Comparison of ENCODE assay signal across 17 cellular contexts in the genomic region with DNA sequence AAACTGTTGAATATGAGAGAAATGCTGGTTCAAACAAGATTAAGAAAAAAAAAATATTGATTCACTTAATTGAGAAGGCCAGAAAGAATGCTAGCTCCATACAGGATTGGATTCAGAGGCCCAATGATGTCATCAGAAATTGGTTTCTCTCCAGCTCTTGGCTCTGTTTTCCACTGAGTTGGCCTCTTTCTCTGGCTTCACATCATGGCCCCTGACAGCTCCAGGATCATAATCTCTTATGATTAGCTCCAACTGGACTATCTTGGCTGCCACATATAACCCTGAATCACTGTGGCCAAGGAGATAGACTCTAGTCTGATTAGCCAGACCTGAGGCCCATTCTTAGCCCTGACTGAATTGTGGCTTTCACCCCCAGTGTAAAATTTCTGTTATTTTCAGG.
A peak's percentile ranks its signal among the peaks of the same experiment; 100 is the strongest.
DNase-seq lines count a peak whose midpoint lies in the region; ATAC-seq and TF ChIP-seq lines count a peak whose summit lies in the region.
"Had no signal": no experiment of that assay in that cellular context is flagged by ENCODE, and none has a peak within 500 bp of the region (broad histone marks: within the 10 kb centered on the region; RNA-seq: fewer than 3 reads in every experiment).

No MANE protein-coding gene starts in this region.

- peaks cover 12% of the 10 kb centered on the region for H3K4me1 Mint-ChIP-seq in brain
- H3K4me1 Mint-ChIP-seq in activated naive CD4-positive, alpha-beta T cell treated with anti-CD3 and anti-CD28 coated beads for 36 hours (ENCODE audit: low read depth) = no peaks in the 10 kb centered on the region

- no peak overlapping the region for H4K8ac ChIP-seq in IMR-90 (ENCODE audit: low read depth in 2 of 2, low read length in 2 of 2)

- H2AK9ac ChIP-seq in IMR-90 (replicated peaks; ENCODE audit: low read depth, low read length, poor library complexity) = no peak overlapping the region

- H3K56ac ChIP-seq in IMR-90 (ENCODE audit: extremely low read depth, insufficient read depth, low read length) = no peak overlapping the region

- no peak overlapping the region for H4K91ac ChIP-seq in IMR-90 (ENCODE audit: insufficient read depth, low read depth, low read length)

- intact Hi-C loops in IMR-90 (cut with micrococcal nuclease) (no loop called here), left ventricle myocardium inferior (cut with micrococcal nuclease) (no loop called here)
- intact Hi-C loops in activated naive CD4-positive, alpha-beta T cell treated with anti-CD3 and anti-CD28 coated beads for 36 hours (cut with micrococcal nuclease) = no loop called here

- no peaks in the 10 kb centered on the region for H3K36me3 ChIP-seq in IMR-90 (ENCODE audit: control insufficient read depth, insufficient read depth, low read length)
- H3K36me3 ChIP-seq in left ventricle myocardium inferior = no peaks in the 10 kb centered on the region
- H3K36me3 ChIP-seq: prostate gland, tibial artery had no signal

- no peaks in the 10 kb centered on the region for H3K9me3 ChIP-seq in IMR-90 (ENCODE audit: control insufficient read depth, insufficient read depth, low read length)
- peaks cover 27% of the 10 kb centered on the region for H3K9me3 ChIP-seq in left ventricle myocardium inferior (replicated peaks)
- H3K9me3 ChIP-seq: prostate gland, tibial artery had no signal

- H3K36me3 Mint-ChIP-seq in brain = no peaks in the 10 kb centered on the region
- no peaks in the 10 kb centered on the region for H3K36me3 Mint-ChIP-seq in activated naive CD4-positive, alpha-beta T cell treated with anti-CD3 and anti-CD28 coated beads for 36 hours (ENCODE audit: low read depth)

- H3K27ac ChIP-seq in IMR-90 (ENCODE audit: insufficient read depth, low read length) (no peak overlapping the region), left ventricle myocardium inferior (replicated peaks) (peak overlapping the region; percentile 24)
- H3K27ac ChIP-seq: prostate gland, tibial artery had no signal

- TF ChIP-seq RAD21 in IMR-90 (IDR thresholded peaks at IDR 0.05; ENCODE audit: low read length) = no peak

- H3K27ac Mint-ChIP-seq in brain = peak overlapping the region in 3 of 5 experiments; percentile 44 to 78 (median 65)
- H3K27ac Mint-ChIP-seq in activated naive CD4-positive, alpha-beta T cell treated with anti-CD3 and anti-CD28 coated beads for 36 hours = no peak overlapping the region
- H3K27ac Mint-ChIP-seq: activated T-cell treated with anti-CD3 and anti-CD28 coated beads, Interleukin-2, amount 50 U/mL, for 72 hours had no signal

- TF ChIP-seq CTCF in IMR-90 (conservative IDR thresholded peaks at IDR 0.05; ENCODE audit: low read depth, low read length) (no peak), brain (conservative IDR thresholded peaks at IDR 0.05) (no peak), left ventricle myocardium inferior (IDR thresholded peaks at IDR 0.05; ENCODE audit: borderline replicate concordance) (no peak)

- H3K9ac ChIP-seq in IMR-90 (ENCODE audit: low read depth, low read length) = no peak overlapping the region

- H4K20me1 ChIP-seq in IMR-90 (ENCODE audit: insufficient read depth, low read length) = no peaks in the 10 kb centered on the region

- H3K9me3 Mint-ChIP-seq in brain = peaks cover 0 to 46% (median 21%) of the 10 kb centered on the region in 5 experiments
- H3K9me3 Mint-ChIP-seq in activated naive CD4-positive, alpha-beta T cell treated with anti-CD3 and anti-CD28 coated beads for 36 hours = peaks cover 9% of the 10 kb centered on the region

- H2BK120ac ChIP-seq in IMR-90 (ENCODE audit: low read depth, low read length) = no peak overlapping the region

- no peak overlapping the region for H3K23ac ChIP-seq in IMR-90 (ENCODE audit: low read depth, low read length)

- no TSS peak for BruUV-seq in IMR-90 (replicated peaks; lab: Mats Ljungman, UMichigan)

- no peaks in the 10 kb centered on the region for H3K4me1 ChIP-seq in IMR-90 (ENCODE audit: control insufficient read depth, insufficient read depth, low read length)
- peaks cover 26% of the 10 kb centered on the region for H3K4me1 ChIP-seq in left ventricle myocardium inferior
- H3K4me1 ChIP-seq: prostate gland had no signal

- in situ Hi-C loops in IMR-90 (cut with MboI; ENCODE audit: low sequenced_read_pairs) = no loop called here

- H4K5ac ChIP-seq in IMR-90 (ENCODE audit: low read depth, low read length) = no peak overlapping the region

- H3K4me3 Mint-ChIP-seq in brain = no peak overlapping the region
- H3K4me3 Mint-ChIP-seq in activated naive CD4-positive, alpha-beta T cell treated with anti-CD3 and anti-CD28 coated beads for 36 hours = no peak overlapping the region
- H3K4me3 Mint-ChIP-seq: activated T-cell treated with anti-CD3 and anti-CD28 coated beads, Interleukin-2, amount 50 U/mL, for 72 hours had no signal

- H2BK5ac ChIP-seq in IMR-90 (ENCODE audit: low read depth, low read length, poor library complexity, severe bottlenecking) = no peak overlapping the region

- H3K27me3 ChIP-seq in IMR-90 (ENCODE audit: control insufficient read depth, insufficient read depth, low read length) = no peaks in the 10 kb centered on the region
- H3K27me3 ChIP-seq in left ventricle myocardium inferior (ENCODE audit: low read depth) = no peaks in the 10 kb centered on the region
- H3K27me3 ChIP-seq: tibial artery had no signal

- H3K27me3 Mint-ChIP-seq in brain = peaks cover 3% of the 10 kb centered on the region
- no peaks in the 10 kb centered on the region for H3K27me3 Mint-ChIP-seq in activated naive CD4-positive, alpha-beta T cell treated with anti-CD3 and anti-CD28 coated beads for 36 hours (ENCODE audit: low read depth)

- H3K18ac ChIP-seq in IMR-90 (ENCODE audit: low read depth, low read length) = no peak overlapping the region

- no peak for TF ChIP-seq POLR2A in IMR-90 (IDR thresholded peaks at IDR 0.05; ENCODE audit: low read depth, low read length)

- no peak overlapping the region for H2BK20ac ChIP-seq in IMR-90 (ENCODE audit: low read depth, low read length)

- H3K14ac ChIP-seq in IMR-90 (replicated peaks; ENCODE audit: low read depth, low read length) = no peak overlapping the region

- H2AK5ac ChIP-seq in IMR-90 (ENCODE audit: low read depth, low read length) = no peak overlapping the region

- CTCF ChIA-PET in IMR-90 (lab: Yijun Ruan, JAX) = no interaction called here
- CTCF ChIA-PET in activated naive CD4-positive, alpha-beta T cell treated with anti-CD3 and anti-CD28 coated beads for 36 hours (lab: Charles Lee) = no interaction called here

- POLR2A ChIA-PET in IMR-90 (lab: Charles Lee; ENCODE audit: unreplicated experiment) = no interaction called here

- H2AFZ ChIP-seq in IMR-90 (replicated peaks; ENCODE audit: low read length, poor library complexity) = no peak overlapping the region

- dilution Hi-C loops in IMR-90 (cut with HindIII; ENCODE audit: low sequenced_read_pairs, unreplicated experiment) = no loop called here

- no peak overlapping the region for H2BK15ac ChIP-seq in IMR-90 (ENCODE audit: low read depth, low read length)

- H3K4me2 ChIP-seq in IMR-90 (ENCODE audit: low read depth, low read length) = no peak overlapping the region

- no peak for ATAC-seq in IMR-90 (ENCODE audit: low read depth)
- ATAC-seq: activated T-cell treated with anti-CD3 and anti-CD28 coated beads, Interleukin-2, amount 50 U/mL, for 72 hours had no signal

- no peak overlapping the region for H3K4ac ChIP-seq in IMR-90 (ENCODE audit: low read depth, low read length)

- no peak overlapping the region for H3K4me3 ChIP-seq in IMR-90 (ENCODE audit: insufficient read depth, low read depth, low read length)
- no peak overlapping the region for H3K4me3 ChIP-seq in left ventricle myocardium inferior
- H3K4me3 ChIP-seq in skeletal muscle cell (ENCODE audit: low read depth, low read length) = no peak overlapping the region
- H3K4me3 ChIP-seq: prostate gland, tibial artery had no signal

- no peaks in the 10 kb centered on the region for H3K9me1 ChIP-seq in IMR-90 (ENCODE audit: insufficient read depth, low read length)

- H3K79me1 ChIP-seq in IMR-90 (ENCODE audit: low read depth in 1 of 2, low read length in 2 of 2) = no peaks in the 10 kb centered on the region

- peak; percentile 17 for DNase-seq in IMR-90
- no peak for DNase-seq in left ventricle myocardium inferior
- peak; percentile 44 for DNase-seq in skeletal muscle cell (ENCODE audit: low read depth)
- DNase-seq in activated naive CD4-positive, alpha-beta T cell treated with anti-CD3 and anti-CD28 coated beads for 36 hours = no peak
- DNase-seq in mesenteric fat pad (ENCODE audit: low spot score) = no peak
- no peak for DNase-seq in MV-4-11 (lab: John Stamatoyannopoulos, UW)
- no peak for DNase-seq in activated CD4-positive, alpha-beta T cell treated with anti-CD3 and anti-CD28 coated beads, Interleukin-2, amount 50 U/mL, for 4 hours
- DNase-seq: activated CD4-positive, alpha-beta T cell treated with anti-CD3 and anti-CD28 coated beads, Interleukin-2, amount 50 U/mL, for 1 hour; activated T-cell treated with anti-CD3 and anti-CD28 coated beads, Interleukin-2, amount 50 U/mL, for 72 hours; islet precursor cell; NCI-H2081 treated with DMSO at 0.1 percent for 48 hours; NK-92 treated with Interleukin-12 subunit alpha and Interleukin-12 subunit beta, amount 100 ng/mL, for 24 hours; SHP77 treated with DMSO at 0.1 percent for 48 hours; T1000; tibial artery had no signal

TF ChIP-seq in IMR-90, 13 proteins besides CTCF, POLR2A, EP300 and RAD21:
- no peak for TF ChIP-seq FOS (IDR thresholded peaks at IDR 0.05; ENCODE audit: low read depth, low read length)

Comparison
In these comparisons a context has a peak if more than half of its experiments do, and no peak if none do; other contexts are left out.
1. DNase-seq: peak in IMR-90 (single experiment) and skeletal muscle cell (single experiment); none in left ventricle myocardium inferior (single experiment), activated naive CD4-positive, alpha-beta T cell treated with anti-CD3 and anti-CD28 coated beads for 36 hours (single experiment), mesenteric fat pad (single experiment), MV-4-11 (single experiment) and activated CD4-positive, alpha-beta T cell treated with anti-CD3 and anti-CD28 coated beads, Interleukin-2, amount 50 U/mL, for 4 hours (0 of 2).